1 cellular context compared by ENCODE assay signal in genomic region chr16:3074860-3075545, GRCh38.
TF ChIP-seq lines count a peak whose summit lies in the region.

No MANE protein-coding gene starts in this region.

TF ChIP-seq in GM12878, 131 proteins besides CTCF, POLR2A, EP300 and RAD21 (continued from another document):
- TF ChIP-seq CHD2 (IDR thresholded peaks at IDR 0.05; ENCODE audit: borderline replicate concordance, low read depth, low read length) (peak; percentile 82; the same call in 1 of the 2 replicates), HDGF (IDR thresholded peaks at IDR 0.05) (peak; percentile 25; the same call in 1 of the 2 replicates), POLR2AphosphoS5 (IDR thresholded peaks at IDR 0.05; ENCODE audit: low read length) (0 out of 2 replicates have a peak, but pooled peaks have one; percentile 45), RELB (IDR thresholded peaks at IDR 0.05; ENCODE audit: low read depth) (peak; percentile 59; the same call in 1 of the 2 replicates), RBBP5 (conservative IDR thresholded peaks at IDR 0.05) (no peak), SREBF1 (IDR thresholded peaks at IDR 0.05; ENCODE audit: low read length) (no peak)
TF ChIP-seq in GM12878: peak in this region for 34.
